Comparison of ENCODE assay signal across 25 cellular contexts in genomic region chr9:120363697-120364096, GRCh38.
A peak's percentile ranks its signal among the peaks of the same experiment; 100 is the strongest.
DNase-seq lines count a peak whose midpoint lies in the region; ATAC-seq and TF ChIP-seq lines count a peak whose summit lies in the region.
"Had no signal": no experiment of that assay in that cellular context is flagged by ENCODE, and none has a peak within 500 bp of the region (broad histone marks: within the 10 kb centered on the region; RNA-seq: fewer than 3 reads in every experiment).

No MANE protein-coding gene starts in this region.

- WGBS in IMR-90 (ENCODE audit: extremely low coverage in 2 of 2, insufficient read length in 1 of 2), 2 experiments, result no CpG with 5 or more reads among the region's 2 CpGs
- no CpG with 5 or more reads among the region's 2 CpGs for WGBS in mesendoderm (ENCODE audit: extremely low coverage, insufficient coverage, low lambda C conversion rate)

- dilution Hi-C loops in IMR-90 (cut with HindIII; ENCODE audit: low sequenced_read_pairs, unreplicated experiment), result no loop called here

- H3K4ac ChIP-seq in IMR-90 (ENCODE audit: low read depth, low read length) (peak overlapping the region; percentile 34; the same call in 1 of the 2 replicates), mesendoderm (ENCODE audit: low read depth, low read length) (no peak overlapping the region)

- BruUV-seq in IMR-90 (replicated peaks; lab: Mats Ljungman, UMichigan), result no TSS peak
- no TSS peak for BruUV-seq in Caco-2 (replicated peaks; lab: Mats Ljungman, UMichigan)

- peak overlapping the region; percentile 15 for H2AFZ ChIP-seq in IMR-90 (replicated peaks; ENCODE audit: low read length, poor library complexity)

- H3K56ac ChIP-seq in IMR-90 (ENCODE audit: extremely low read depth, insufficient read depth, low read length) (no peak overlapping the region), mesendoderm (ENCODE audit: low read length) (no peak overlapping the region)

- no peak for TF ChIP-seq RAD21 in IMR-90 (IDR thresholded peaks at IDR 0.05; ENCODE audit: low read length)

- H2BK20ac ChIP-seq in IMR-90 (ENCODE audit: low read depth, low read length), result peak overlapping the region; percentile 20; the same call in 1 of the 2 replicates

- no peak overlapping the region for H2AK9ac ChIP-seq in IMR-90 (replicated peaks; ENCODE audit: low read depth, low read length, poor library complexity)

- no peak for ATAC-seq in IMR-90 (ENCODE audit: low read depth)
- ATAC-seq: GM12878 had no signal

- H3K79me2 ChIP-seq in mesendoderm (ENCODE audit: control insufficient read depth, insufficient read depth, low read length), result no peaks in the 10 kb centered on the region

- H4K20me1 ChIP-seq in IMR-90 (ENCODE audit: insufficient read depth, low read length), result no peaks in the 10 kb centered on the region

- H3K23ac ChIP-seq in IMR-90 (ENCODE audit: low read depth, low read length) (no peak overlapping the region), mesendoderm (ENCODE audit: low read length) (no peak overlapping the region)

- H3K9ac ChIP-seq in IMR-90 (ENCODE audit: low read depth, low read length), result no peak overlapping the region
- H3K9ac ChIP-seq in mesendoderm (ENCODE audit: low read length), result no peak overlapping the region

- POLR2A ChIA-PET in IMR-90 (lab: Charles Lee; ENCODE audit: unreplicated experiment) (no interaction called here), Caco-2 (lab: Charles Lee) (no interaction called here)

- no peak for TF ChIP-seq CTCF in IMR-90 (conservative IDR thresholded peaks at IDR 0.05; ENCODE audit: low read depth, low read length)
- TF ChIP-seq CTCF in Caco-2 (IDR thresholded peaks at IDR 0.05; ENCODE audit: insufficient read depth in 1 of 2, low read depth in 1 of 2, low read length in 1 of 2, severe bottlenecking in 1 of 2, unreplicated experiment in 1 of 2), result no peak

- H3K14ac ChIP-seq in IMR-90 (replicated peaks; ENCODE audit: low read depth, low read length), result no peak overlapping the region

- in situ Hi-C loops in IMR-90 (cut with MboI; ENCODE audit: low sequenced_read_pairs), result no loop called here

- H2BK5ac ChIP-seq in IMR-90 (ENCODE audit: low read depth, low read length, poor library complexity, severe bottlenecking), result no peak overlapping the region
- H2BK5ac ChIP-seq in mesendoderm (ENCODE audit: low read length), result no peak overlapping the region

- no peak for TF ChIP-seq POLR2A in IMR-90 (IDR thresholded peaks at IDR 0.05; ENCODE audit: low read depth, low read length)

- peak; percentile 9 for DNase-seq in activated CD8-positive, alpha-beta memory T cell treated with anti-CD3 and anti-CD28 coated beads for 24 hours
- DNase-seq in activated CD8-positive, alpha-beta memory T cell treated with anti-CD3 and anti-CD28 coated beads, Interleukin-2, amount 50 U/mL, for 4 hours, result no peak
- DNase-seq in IMR-90 (no peak), amniotic epithelial cell (ENCODE audit: low read depth) (peak; percentile 65), mesendoderm (peak; percentile 51), Caco-2 (no peak), AML-193 (lab: John Stamatoyannopoulos, UW) (no peak), RPMI8226 (no peak)
- DNase-seq: C1 segment of cervical spinal cord; CD4-positive, alpha-beta memory T cell; COR-L47; GDM1; HCEC 1CT; Karpas-422; NCI-H1092; NCI-H1417 treated with DMSO at 0.1 percent for 48 hours; NCI-H1694 treated with DMSO at 0.1 percent for 48 hours; NCI-H2081; NCI-H2171 treated with DMSO at 0.1 percent for 48 hours; NCI-H345; NCI-H510A treated with DMSO at 0.1 percent for 48 hours; SHP77; SW 1271 had no signal

- 0 out of 2 replicates have a peak overlapping the region, but pooled peaks have one; percentile 6 for H4K91ac ChIP-seq in IMR-90 (ENCODE audit: insufficient read depth, low read depth, low read length)

- no peak overlapping the region for H2AK5ac ChIP-seq in IMR-90 (ENCODE audit: low read depth, low read length)
- no peak overlapping the region for H2AK5ac ChIP-seq in mesendoderm (ENCODE audit: low read length)

- no peak overlapping the region for H4K8ac ChIP-seq in IMR-90 (ENCODE audit: low read depth in 2 of 2, low read length in 2 of 2)
- H4K8ac ChIP-seq in mesendoderm (ENCODE audit: low read depth, low read length), result no peak overlapping the region

- H3K4me3 ChIP-seq in IMR-90 (ENCODE audit: insufficient read depth, low read depth, low read length) (no peak overlapping the region), mesendoderm (ENCODE audit: low read length) (no peak overlapping the region), Caco-2 (ENCODE audit: low read depth, low read length) (no peak overlapping the region)
- H3K4me3 ChIP-seq: GM12878 had no signal

- peaks cover 21% of the 10 kb centered on the region for H3K9me3 Mint-ChIP-seq in Caco-2 (ENCODE audit: unreplicated experiment)

- H4K5ac ChIP-seq in IMR-90 (ENCODE audit: low read depth, low read length) (no peak overlapping the region), mesendoderm (ENCODE audit: low read length) (no peak overlapping the region)

- H3K36me3 ChIP-seq in IMR-90 (ENCODE audit: control insufficient read depth, insufficient read depth, low read length), result no peaks in the 10 kb centered on the region
- H3K36me3 ChIP-seq in mesendoderm (ENCODE audit: control insufficient read depth, insufficient read depth, low read length), result no peaks in the 10 kb centered on the region
- H3K36me3 ChIP-seq in Caco-2 (ENCODE audit: control insufficient read depth, insufficient read depth, low read length), result no peaks in the 10 kb centered on the region

- no peak overlapping the region for H3K27ac ChIP-seq in IMR-90 (ENCODE audit: insufficient read depth, low read length)
- H3K27ac ChIP-seq in mesendoderm (ENCODE audit: low read depth, low read length), result no peak overlapping the region
- H3K27ac ChIP-seq: RWPE1 had no signal

- no peak overlapping the region for H3K18ac ChIP-seq in IMR-90 (ENCODE audit: low read depth, low read length)
- no peak overlapping the region for H3K18ac ChIP-seq in mesendoderm (ENCODE audit: low read length)

- H3K36me3 Mint-ChIP-seq in Caco-2 (ENCODE audit: insufficient read depth, unreplicated experiment), result peaks cover 7% of the 10 kb centered on the region

- H3K9me3 ChIP-seq in IMR-90 (ENCODE audit: control insufficient read depth, insufficient read depth, low read length) (no peaks in the 10 kb centered on the region), Caco-2 (no peaks in the 10 kb centered on the region)

- H3K4me2 ChIP-seq in IMR-90 (ENCODE audit: low read depth, low read length) (no peak overlapping the region), mesendoderm (ENCODE audit: low read length) (no peak overlapping the region)

- H3K9me1 ChIP-seq in IMR-90 (ENCODE audit: insufficient read depth, low read length), result no peaks in the 10 kb centered on the region; the same call in 1 of the 2 replicates

- H3K27me3 ChIP-seq in IMR-90 (ENCODE audit: control insufficient read depth, insufficient read depth, low read length), result no peaks in the 10 kb centered on the region
- H3K27me3 ChIP-seq in mesendoderm (ENCODE audit: insufficient read depth, low read length, poor library complexity), result no peaks in the 10 kb centered on the region
- no peaks in the 10 kb centered on the region for H3K27me3 ChIP-seq in Caco-2 (replicated peaks; ENCODE audit: control insufficient read depth, insufficient read depth, low read length)

- no peaks in the 10 kb centered on the region for H3K27me3 Mint-ChIP-seq in Caco-2 (ENCODE audit: insufficient read depth, unreplicated experiment)
- H3K27me3 Mint-ChIP-seq: CD4-positive, alpha-beta memory T cell had no signal

- H2BK120ac ChIP-seq in IMR-90 (ENCODE audit: low read depth, low read length), result peak overlapping the region; percentile 25; the same call in 1 of the 2 replicates
- no peak overlapping the region for H2BK120ac ChIP-seq in mesendoderm (ENCODE audit: low read depth, low read length)

- H3K4me1 Mint-ChIP-seq in Caco-2 (ENCODE audit: low read depth, unreplicated experiment), result peaks cover 14% of the 10 kb centered on the region
- H3K4me1 Mint-ChIP-seq: CD4-positive, alpha-beta memory T cell had no signal

- 0 out of 3 replicates have a peak overlapping the region, but pooled peaks have one; percentile 3 for H2BK15ac ChIP-seq in IMR-90 (ENCODE audit: low read depth, low read length)
- H2BK15ac ChIP-seq in mesendoderm (replicated peaks; ENCODE audit: low read depth), result no peak overlapping the region

- CTCF ChIA-PET in IMR-90 (lab: Yijun Ruan, JAX) (no interaction called here), Caco-2 (lab: Charles Lee) (no interaction called here)

- intact Hi-C loops in IMR-90 (cut with micrococcal nuclease), result no loop called here
- intact Hi-C loops in Caco-2 (cut with micrococcal nuclease; ENCODE audit: unreplicated experiment), result no loop called here

- H3K79me1 ChIP-seq in IMR-90 (ENCODE audit: low read depth in 1 of 2, low read length in 2 of 2) (no peaks in the 10 kb centered on the region), mesendoderm (ENCODE audit: low read length) (no peaks in the 10 kb centered on the region)

- H3K4me3 Mint-ChIP-seq in Caco-2 (ENCODE audit: unreplicated experiment), result no peak overlapping the region
- H3K4me3 Mint-ChIP-seq: CD4-positive, alpha-beta memory T cell had no signal

- H3K4me1 ChIP-seq in IMR-90 (ENCODE audit: control insufficient read depth, insufficient read depth, low read length), result peaks cover 1% of the 10 kb centered on the region; the same call in 1 of the 2 replicates
- no peaks in the 10 kb centered on the region for H3K4me1 ChIP-seq in mesendoderm (ENCODE audit: control insufficient read depth, low read depth, low read length)
- peaks cover 18% of the 10 kb centered on the region for H3K4me1 ChIP-seq in Caco-2

- no peak overlapping the region for H3K27ac Mint-ChIP-seq in Caco-2 (ENCODE audit: unreplicated experiment)
- H3K27ac Mint-ChIP-seq: CD4-positive, alpha-beta memory T cell had no signal

TF ChIP-seq in IMR-90, 13 proteins besides CTCF, POLR2A, EP300 and RAD21:
- TF ChIP-seq MXI1 (IDR thresholded peaks at IDR 0.05; ENCODE audit: borderline replicate concordance, low read depth, low read length) (no peak), MAZ (IDR thresholded peaks at IDR 0.05; ENCODE audit: borderline replicate concordance, low read depth, low read length) (no peak), RCOR1 (IDR thresholded peaks at IDR 0.05; ENCODE audit: insufficient replicate concordance, low read length) (no peak)

Comparison
In these comparisons a context has a peak if more than half of its experiments do, and no peak if none do; other contexts are left out.
1. DNase-seq: peak in activated CD8-positive, alpha-beta memory T cell treated with anti-CD3 and anti-CD28 coated beads for 24 hours (single experiment), amniotic epithelial cell (single experiment) and mesendoderm (single experiment); none in activated CD8-positive, alpha-beta memory T cell treated with anti-CD3 and anti-CD28 coated beads, Interleukin-2, amount 50 U/mL, for 4 hours (single experiment), IMR-90 (single experiment), Caco-2 (0 of 2), AML-193 (0 of 2) and RPMI8226 (single experiment).